16 cellular contexts compared by ENCODE assay signal in the genomic region with DNA sequence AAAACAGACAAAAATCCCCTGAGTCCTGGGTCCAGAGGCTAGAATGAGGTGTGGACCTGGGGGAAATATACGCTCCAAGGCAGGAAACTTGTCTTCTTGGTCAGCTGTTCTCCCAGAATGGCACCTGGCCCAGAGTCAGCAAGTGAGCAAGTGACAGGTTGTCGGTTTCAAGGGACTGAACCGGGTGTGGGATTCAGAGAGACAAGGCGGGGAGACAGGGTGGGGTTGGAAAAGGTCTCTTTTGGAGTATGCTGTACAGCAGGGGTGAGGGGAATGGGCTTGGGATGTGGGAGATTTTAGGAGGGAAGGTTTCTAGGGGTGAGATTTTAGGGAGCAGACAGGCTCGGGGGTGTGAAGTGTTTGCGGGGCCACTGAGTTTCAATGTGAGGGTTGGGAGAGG.
DNase-seq lines count a peak whose midpoint lies in the region; ATAC-seq lines count a peak whose summit lies in the region.
"Had no signal": no experiment of that assay in that cellular context is flagged by ENCODE, and none has a peak within 500 bp of the region (broad histone marks: within the 10 kb centered on the region; RNA-seq: fewer than 3 reads in every experiment).

No MANE protein-coding gene starts in this region.

- H3K36me3 ChIP-seq in mesenchymal stem cell (ENCODE audit: control insufficient read depth in 1 of 2, insufficient read depth in 2 of 2, low read depth in 1 of 2, low read length in 2 of 2) = no peaks in the 10 kb centered on the region
- H3K36me3 ChIP-seq: BLaER1 treated with 17β-estradiol and CSF1 and Interleukin-3, amounts not matched to agents 10 nM and 100 nM; HAP-1 had no signal

- H3K9me3 Mint-ChIP-seq in activated T-cell treated with anti-CD3 and anti-CD28 coated beads, Interleukin-2, amount 50 U/mL, for 24 hours = no peaks in the 10 kb centered on the region
- H3K9me3 Mint-ChIP-seq in stimulated activated effector memory CD8-positive, alpha-beta T cell treated with anti-CD3 and anti-CD28 coated beads, Interleukin-12 subunit alpha, Interleukin-12 subunit beta, amount 100 ng/mL, for 72 hours = no peaks in the 10 kb centered on the region
- H3K9me3 Mint-ChIP-seq: CD8-positive, alpha-beta T cell had no signal

- no peaks in the 10 kb centered on the region for H3K79me1 ChIP-seq in mesenchymal stem cell (replicated peaks; ENCODE audit: low read length, poor library complexity, severe bottlenecking)

- no peak overlapping the region for H2BK12ac ChIP-seq in mesenchymal stem cell (ENCODE audit: low read length in 2 of 2)

- peaks cover 18% of the 10 kb centered on the region for H3K4me1 Mint-ChIP-seq in activated T-cell treated with anti-CD3 and anti-CD28 coated beads, Interleukin-2, amount 50 U/mL, for 24 hours (ENCODE audit: low read depth)
- peaks cover 10% of the 10 kb centered on the region for H3K4me1 Mint-ChIP-seq in T-helper 17 cell
- peaks cover 17% of the 10 kb centered on the region for H3K4me1 Mint-ChIP-seq in stimulated activated effector memory CD8-positive, alpha-beta T cell treated with anti-CD3 and anti-CD28 coated beads, Interleukin-12 subunit alpha, Interleukin-12 subunit beta, amount 100 ng/mL, for 72 hours

- no peak overlapping the region for H3K4me3 Mint-ChIP-seq in activated T-cell treated with anti-CD3 and anti-CD28 coated beads, Interleukin-2, amount 50 U/mL, for 24 hours
- H3K4me3 Mint-ChIP-seq in T-helper 17 cell = no peak overlapping the region
- no peak overlapping the region for H3K4me3 Mint-ChIP-seq in stimulated activated effector memory CD8-positive, alpha-beta T cell treated with anti-CD3 and anti-CD28 coated beads, Interleukin-12 subunit alpha, Interleukin-12 subunit beta, amount 100 ng/mL, for 72 hours
- H3K4me3 Mint-ChIP-seq: B cell; CD8-positive, alpha-beta T cell had no signal

- peak overlapping the region; percentile 47 for H3K27ac Mint-ChIP-seq in activated T-cell treated with anti-CD3 and anti-CD28 coated beads, Interleukin-2, amount 50 U/mL, for 24 hours
- H3K27ac Mint-ChIP-seq in T-helper 17 cell = peak overlapping the region; percentile 11
- peak overlapping the region; percentile 48 for H3K27ac Mint-ChIP-seq in stimulated activated effector memory CD8-positive, alpha-beta T cell treated with anti-CD3 and anti-CD28 coated beads, Interleukin-12 subunit alpha, Interleukin-12 subunit beta, amount 100 ng/mL, for 72 hours
- H3K27ac Mint-ChIP-seq: B cell; CD8-positive, alpha-beta T cell had no signal

- 92% methylated on average over 6 of the region's 6 CpGs for WGBS in mesenchymal stem cell

- H3K4me2 ChIP-seq in mesenchymal stem cell (ENCODE audit: low read length, poor library complexity, severe bottlenecking) = no peak overlapping the region
- H3K4me2 ChIP-seq: BLaER1 treated with 17β-estradiol and CSF1 and Interleukin-3, amounts not matched to agents 10 nM and 100 nM had no signal

- H3K36me3 Mint-ChIP-seq in activated T-cell treated with anti-CD3 and anti-CD28 coated beads, Interleukin-2, amount 50 U/mL, for 24 hours (ENCODE audit: low read depth) = no peaks in the 10 kb centered on the region
- no peaks in the 10 kb centered on the region for H3K36me3 Mint-ChIP-seq in T-helper 17 cell (ENCODE audit: low read depth)
- peaks cover 64% of the 10 kb centered on the region for H3K36me3 Mint-ChIP-seq in stimulated activated effector memory CD8-positive, alpha-beta T cell treated with anti-CD3 and anti-CD28 coated beads, Interleukin-12 subunit alpha, Interleukin-12 subunit beta, amount 100 ng/mL, for 72 hours
- H3K36me3 Mint-ChIP-seq: CD8-positive, alpha-beta T cell had no signal

- no peak overlapping the region for H3K4ac ChIP-seq in mesenchymal stem cell (ENCODE audit: low read depth in 1 of 2, low read length in 2 of 2)

- no peak overlapping the region for H2BK120ac ChIP-seq in mesenchymal stem cell (ENCODE audit: low read depth, low read length)

- H3K4me1 ChIP-seq in mesenchymal stem cell (ENCODE audit: control insufficient read depth, insufficient read depth, low read depth, low read length) = peaks cover 4% of the 10 kb centered on the region

- no peak overlapping the region for H3K14ac ChIP-seq in mesenchymal stem cell (ENCODE audit: low read length in 2 of 2)

- no peak overlapping the region for H2AFZ ChIP-seq in mesenchymal stem cell (ENCODE audit: low read depth, low read length)
- H2AFZ ChIP-seq: GM23248 had no signal

- ATAC-seq in T-helper 17 cell (no peak), GM21717 (IDR thresholded peaks at IDR 0.05; ENCODE audit: unreplicated experiment) (no peak), HG02840 (IDR thresholded peaks at IDR 0.05; ENCODE audit: low FRiP score, unreplicated experiment) (no peak)
- ATAC-seq in stimulated activated effector memory CD8-positive, alpha-beta T cell treated with anti-CD3 and anti-CD28 coated beads, Interleukin-12 subunit alpha, Interleukin-12 subunit beta, amount 100 ng/mL, for 72 hours = no peak
- ATAC-seq: CD8-positive, alpha-beta T cell had no signal

- no peak overlapping the region for H3K27ac ChIP-seq in mesenchymal stem cell (ENCODE audit: low read length, poor library complexity, severe bottlenecking)
- H3K27ac ChIP-seq: BLaER1 treated with 17β-estradiol and CSF1 and Interleukin-3, amounts not matched to agents 10 nM and 100 nM; GM23248; HL-60 had no signal

- H3K27me3 ChIP-seq in mesenchymal stem cell (ENCODE audit: control insufficient read depth in 1 of 2, insufficient read depth in 1 of 2, low read length in 2 of 2) = peaks cover 12 to 35% of the 10 kb centered on the region in 2 experiments
- H3K27me3 ChIP-seq: BLaER1 treated with 17β-estradiol and CSF1 and Interleukin-3, amounts not matched to agents 10 nM and 100 nM had no signal

- H3K18ac ChIP-seq in mesenchymal stem cell (ENCODE audit: low read depth in 1 of 2, low read length in 2 of 2) = no peak overlapping the region

- no peak overlapping the region for H3K9ac ChIP-seq in mesenchymal stem cell (ENCODE audit: low read length)
- H3K9ac ChIP-seq: BLaER1 treated with 17β-estradiol and CSF1 and Interleukin-3, amounts not matched to agents 10 nM and 100 nM; GM23248 had no signal

- H4K91ac ChIP-seq in mesenchymal stem cell (ENCODE audit: low read length) = no peak overlapping the region

- DNase-seq in activated T-cell treated with anti-CD3 and anti-CD28 coated beads, Interleukin-2, amount 50 U/mL, for 24 hours = no peak
- DNase-seq in activated T-cell treated with anti-CD3 and anti-CD28 coated beads for 4 hours (no peak), T-helper 17 cell (no peak), mesenchymal stem cell (no peak)
- no peak for DNase-seq in stimulated activated effector memory CD8-positive, alpha-beta T cell treated with anti-CD3 and anti-CD28 coated beads, Interleukin-12 subunit alpha, Interleukin-12 subunit beta, amount 100 ng/mL, for 72 hours (ENCODE audit: low spot score in 2 of 2)
- DNase-seq: Calu3; CD8-positive, alpha-beta T cell; DMS79 treated with DMSO at 0.1 percent for 48 hours; GF-D8; GM23248 had no signal

- H3K9me3 ChIP-seq in T-helper 17 cell (ENCODE audit: control insufficient read depth, low read length, poor library complexity, severe bottlenecking) (no peaks in the 10 kb centered on the region), mesenchymal stem cell (ENCODE audit: control insufficient read depth, low read length) (no peaks in the 10 kb centered on the region)
- H3K9me3 ChIP-seq: BLaER1 treated with 17β-estradiol and CSF1 and Interleukin-3, amounts not matched to agents 10 nM and 100 nM; HAP-1 had no signal

- no peak overlapping the region for H2AK5ac ChIP-seq in mesenchymal stem cell (ENCODE audit: low read length, severe bottlenecking)

- H4K8ac ChIP-seq in mesenchymal stem cell (ENCODE audit: low read length) = no peak overlapping the region

- no peak overlapping the region for H3K23ac ChIP-seq in mesenchymal stem cell (ENCODE audit: low read length in 2 of 2)

- H2BK5ac ChIP-seq in mesenchymal stem cell (ENCODE audit: low read depth, low read length, poor library complexity, severe bottlenecking) = peak overlapping the region; percentile 19

- H3K4me3 ChIP-seq in mesenchymal stem cell (ENCODE audit: insufficient read depth in 1 of 2, low read depth in 1 of 2, low read length in 2 of 2) = no peak overlapping the region
- H3K4me3 ChIP-seq: BLaER1 treated with 17β-estradiol and CSF1 and Interleukin-3, amounts not matched to agents 10 nM and 100 nM; GM23248; HAP-1 had no signal

- no peak overlapping the region for H2BK15ac ChIP-seq in mesenchymal stem cell (ENCODE audit: low read depth, poor library complexity, severe bottlenecking)

- no peaks in the 10 kb centered on the region for H3K27me3 Mint-ChIP-seq in activated T-cell treated with anti-CD3 and anti-CD28 coated beads, Interleukin-2, amount 50 U/mL, for 24 hours
- H3K27me3 Mint-ChIP-seq in T-helper 17 cell = no peaks in the 10 kb centered on the region
- H3K27me3 Mint-ChIP-seq: B cell had no signal
